ENCODE assay signal across 23 cellular contexts in genomic region chr9:94705162-94705712, GRCh38.
"Had no signal": no experiment of that assay in that cellular context is flagged by ENCODE, and none has a peak within 500 bp of the region (broad histone marks: within the 10 kb centered on the region; RNA-seq: fewer than 3 reads in every experiment).

No MANE protein-coding gene starts in this region.

- ATAC-seq: activated CD4-positive, alpha-beta T cell treated with anti-CD3 and anti-CD28 coated beads for 36 hours; heart left ventricle; naive thymus-derived CD4-positive, alpha-beta T cell; stimulated activated naive CD8-positive, alpha-beta T cell treated with anti-CD3 and anti-CD28 coated beads, Interleukin-15, Interleukin-2, amounts not matched to agents 100 U/mL and 50 U/mL, for 24 hours had no signal

- H3K36me3 ChIP-seq: ascending aorta, heart left ventricle, left ventricle myocardium inferior, neural progenitor cell, thoracic aorta, uterus had no signal

- H2AFZ ChIP-seq: neural progenitor cell had no signal

- H3K4me3 Mint-ChIP-seq: activated CD4-positive, alpha-beta T cell treated with anti-CD3 and anti-CD28 coated beads for 36 hours; activated naive CD4-positive, alpha-beta T cell treated with anti-CD3 and anti-CD28 coated beads for 36 hours; activated naive CD8-positive, alpha-beta T cell treated with anti-CD3 and anti-CD28 coated beads, Interleukin-2, amount 10 ng/mL, durations not matched to agents 7 days and 5 days; naive thymus-derived CD4-positive, alpha-beta T cell; neural progenitor cell had no signal

- H3K27me3 ChIP-seq: ascending aorta, heart left ventricle, neural progenitor cell, uterus had no signal

- H3K4me1 ChIP-seq: ascending aorta, heart left ventricle, left ventricle myocardium inferior, uterus had no signal

- H3K4me2 ChIP-seq: neural progenitor cell had no signal

- DNase-seq: activated CD4-positive, alpha-beta T cell treated with anti-CD3 and anti-CD28 coated beads for 36 hours; activated CD4-positive, alpha-beta T cell treated with anti-CD3 and anti-CD28 coated beads, Interleukin-2, amount 50 U/mL, for 4 hours; activated CD4-positive, CD25-positive, alpha-beta regulatory T cell; activated CD8-positive, alpha-beta memory T cell treated with anti-CD3 and anti-CD28 coated beads for 24 hours; activated effector memory CD4-positive, alpha-beta T cell treated with Interleukin-2 at 50 U/mL for 16 hours; activated naive CD4-positive, alpha-beta T cell treated with anti-CD3 and anti-CD28 coated beads for 36 hours; activated naive CD8-positive, alpha-beta T cell treated with anti-CD3 and anti-CD28 coated beads, Interleukin-2, amount 10 ng/mL, durations not matched to agents 7 days and 5 days; heart left ventricle; left ventricle myocardium inferior; midbrain; naive thymus-derived CD4-positive, alpha-beta T cell; occipital lobe; stimulated activated CD4-positive, alpha-beta T cell treated with anti-CD3 and anti-CD28 coated beads, Interleukin-2, amount 100 ng/mL, for 48 hours; stimulated activated naive CD8-positive, alpha-beta T cell treated with anti-CD3 and anti-CD28 coated beads, Interleukin-15, Interleukin-2, amounts not matched to agents 100 U/mL and 50 U/mL, for 24 hours; T-helper 1 cell; trophoblast cell; uterus had no signal

- H3K4me1 Mint-ChIP-seq: activated CD4-positive, alpha-beta T cell treated with anti-CD3 and anti-CD28 coated beads for 36 hours; activated naive CD8-positive, alpha-beta T cell treated with anti-CD3 and anti-CD28 coated beads, Interleukin-2, amount 10 ng/mL, durations not matched to agents 7 days and 5 days; naive thymus-derived CD4-positive, alpha-beta T cell; neural progenitor cell had no signal

- H3K36me3 Mint-ChIP-seq: activated naive CD8-positive, alpha-beta T cell treated with anti-CD3 and anti-CD28 coated beads, Interleukin-2, amount 10 ng/mL, durations not matched to agents 7 days and 5 days; brain; neural progenitor cell had no signal

- H3K27ac Mint-ChIP-seq: activated CD4-positive, alpha-beta T cell treated with anti-CD3 and anti-CD28 coated beads for 36 hours; activated naive CD4-positive, alpha-beta T cell treated with anti-CD3 and anti-CD28 coated beads for 36 hours; activated naive CD8-positive, alpha-beta T cell treated with anti-CD3 and anti-CD28 coated beads, Interleukin-2, amount 10 ng/mL, durations not matched to agents 7 days and 5 days; naive thymus-derived CD4-positive, alpha-beta T cell; neural progenitor cell had no signal

- H3K27ac ChIP-seq: ascending aorta, coronary artery, heart left ventricle, left ventricle myocardium inferior, neural progenitor cell, thoracic aorta, uterus had no signal

- H3K9ac ChIP-seq: neural progenitor cell had no signal

- H3K4me3 ChIP-seq: ascending aorta, coronary artery, heart left ventricle, left ventricle myocardium inferior, lung, neural progenitor cell, thoracic aorta, uterus had no signal

- H3K9me3 ChIP-seq: ascending aorta, heart left ventricle, left ventricle myocardium inferior, thoracic aorta, uterus had no signal
